Comparison of ENCODE assay signal across 1 cellular context in genomic region chr3:177483182-177483967, GRCh38.
TF ChIP-seq lines count a peak whose summit lies in the region.

No MANE protein-coding gene starts in this region.

TF ChIP-seq in K562, 482 proteins besides CTCF, POLR2A, EP300 and RAD21 (continued from another document and continues in another):
- TF ChIP-seq ZNF407 (IDR thresholded peaks at IDR 0.05; ENCODE audit: low read depth) (no peak), FOXK2 (conservative IDR thresholded peaks at IDR 0.05 in 1 of 2, IDR thresholded peaks at IDR 0.05 in 1 of 2; ENCODE audit: low read depth in 2 of 2) (no peak), CXXC5 (CRISPR knock-in tag; IDR thresholded peaks at IDR 0.05) (peak; percentile 65), JUNB (CRISPR knock-in tag; conservative IDR thresholded peaks at IDR 0.05) (no peak), ZNF184 (CRISPR knock-in tag; IDR thresholded peaks at IDR 0.05) (no peak), U2AF2 (optimal IDR thresholded peaks at IDR 0.05; ENCODE audit: low read depth, low read length) (no peak), TRIM24 (IDR thresholded peaks at IDR 0.05) (peak; percentile 78 to 89), ZBED1 (IDR thresholded peaks at IDR 0.05) (no peak), NR2C2 (CRISPR knock-in tag; IDR thresholded peaks at IDR 0.05) (no peak), NR2C2 (tag; IDR thresholded peaks at IDR 0.05) (no peak), ZNF133 (CRISPR knock-in tag; IDR thresholded peaks at IDR 0.05) (no peak), TCFL5 (CRISPR knock-in tag; conservative IDR thresholded peaks at IDR 0.05) (no peak), ZNF124 (CRISPR knock-in tag; IDR thresholded peaks at IDR 0.05) (no peak), ZBTB33 (CRISPR knock-in tag; IDR thresholded peaks at IDR 0.05) (no peak), CHD7 (IDR thresholded peaks at IDR 0.05; ENCODE audit: low read depth, low read length) (no peak), FOSL1 (tag; conservative IDR thresholded peaks at IDR 0.05) (peak; percentile 71), HDAC2 (IDR thresholded peaks at IDR 0.05) (peak; percentile 87; the same call in 1 of the 2 replicates), TARDBP (IDR thresholded peaks at IDR 0.05) (peak; percentile 40; the same call in 1 of the 2 replicates), BRF2 (IDR thresholded peaks at IDR 0.05; ENCODE audit: borderline replicate concordance, insufficient read depth, insufficient read length) (no peak), ZNF561 (CRISPR knock-in tag; conservative IDR thresholded peaks at IDR 0.05) (no peak), L3MBTL2 (IDR thresholded peaks at IDR 0.05) (no peak), CREB1 (IDR thresholded peaks at IDR 0.05) (no peak), CREB1 (CRISPR knock-in tag; IDR thresholded peaks at IDR 0.05) (no peak), RERE (CRISPR knock-in tag; IDR thresholded peaks at IDR 0.05; ENCODE audit: borderline replicate concordance) (no peak), CC2D1A (IDR thresholded peaks at IDR 0.05) (peak; percentile 50; the same call in 1 of the 2 replicates), ZNF165 (CRISPR knock-in tag; IDR thresholded peaks at IDR 0.05; ENCODE audit: borderline replicate concordance) (no peak), NEUROD1 (IDR thresholded peaks at IDR 0.05; ENCODE audit: borderline replicate concordance, low read depth, low read length, partially characterized antibody) (peak; percentile 72)
